ENCODE assay signal across 7 cellular contexts in the genomic region with DNA sequence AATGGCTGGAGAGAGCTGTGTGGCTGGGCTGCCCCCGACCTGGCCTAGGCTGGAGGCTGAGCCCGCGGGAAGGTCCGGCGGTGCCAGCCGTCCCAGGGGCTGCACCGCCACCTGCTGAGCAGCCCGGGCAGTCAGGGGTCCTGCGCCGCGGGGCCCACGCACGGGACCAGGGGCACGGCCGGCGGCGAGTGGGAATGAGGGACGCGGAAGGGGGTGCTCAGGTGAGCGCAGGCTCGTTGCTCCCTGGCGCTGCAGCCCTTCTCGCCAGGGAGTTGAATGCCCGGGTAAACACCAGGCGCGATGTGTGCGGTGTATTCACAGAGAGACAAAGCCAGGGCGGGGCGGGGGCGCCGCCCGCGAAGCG. TPM values are rescaled to one million over a fixed set of nuclear protein-coding genes. Genes with fewer than 3 reads are reported as not detected.
DNase-seq lines count a peak whose midpoint lies in the region; ATAC-seq, FAIRE-seq and TF ChIP-seq lines count a peak whose summit lies in the region.

No MANE protein-coding gene starts in this region.

- H3K4me1 ChIP-seq in GM23338 (ENCODE audit: insufficient read depth) = peaks cover 50% of the 10 kb centered on the region
- peaks cover 22% of the 10 kb centered on the region; the same call in 1 of the 2 replicates for H3K4me1 ChIP-seq in SJCRH30
- peaks cover 0 to 46% (median 45%) of the 10 kb centered on the region in 4 donors for H3K4me1 ChIP-seq in sigmoid colon

- 1 to 3% methylated on average over 34 of the region's 34 CpGs for WGBS in sigmoid colon, 2 donors

- peak in 1 of 2 experiments; percentile 43; a peak in 2 of 4 replicates for TF ChIP-seq CTCF in GM23338 (conservative IDR thresholded peaks at IDR 0.05; ENCODE audit: low read depth in 2 of 2)
- no peak for TF ChIP-seq CTCF in glutamatergic neuron (IDR thresholded peaks at IDR 0.05; ENCODE audit: partially characterized antibody, unreplicated experiment)
- TF ChIP-seq CTCF in sigmoid colon (IDR thresholded peaks at IDR 0.05) = peak in 2 of 4 experiments; percentile 29 to 37

- H3K4me3 Mint-ChIP-seq in GM23338 = peak overlapping the region; percentile 84
- H3K4me3 Mint-ChIP-seq in glutamatergic neuron (ENCODE audit: unreplicated experiment) = peak overlapping the region; percentile 86

- TF ChIP-seq POLR2A in GM12891 (IDR thresholded peaks at IDR 0.05; ENCODE audit: low read depth, low read length) (no peak), sigmoid colon (IDR thresholded peaks at IDR 0.05) (no peak)

- H3K9me3 Mint-ChIP-seq in GM23338 (no peaks in the 10 kb centered on the region), glutamatergic neuron (ENCODE audit: unreplicated experiment) (peaks cover 13% of the 10 kb centered on the region)

- H3K4me2 ChIP-seq in GM23338 = peak overlapping the region; percentile 91

- intact Hi-C loops in sigmoid colon (cut with DNase I) = loop anchor here (2.0 kb wide), 1 partner anchor 34 kb away; no protein-coding TSS in a partner anchor

- H3K27me3 Mint-ChIP-seq in GM23338 (ENCODE audit: insufficient read depth, low read depth, poor library complexity) (peaks cover 30% of the 10 kb centered on the region), glutamatergic neuron (ENCODE audit: unreplicated experiment) (peaks cover 21% of the 10 kb centered on the region)

- H3K27ac Mint-ChIP-seq in GM23338 (no peak overlapping the region), glutamatergic neuron (ENCODE audit: unreplicated experiment) (peak overlapping the region; percentile 8)

- H3K36me3 Mint-ChIP-seq in GM23338 (ENCODE audit: low read depth) (peaks cover 5% of the 10 kb centered on the region; the same call in 1 of the 3 replicates), glutamatergic neuron (ENCODE audit: unreplicated experiment) (no peaks in the 10 kb centered on the region)

- DNase-seq in GM12891 (ENCODE audit: insufficient read length, low spot score) (no peak), GM23338 (ENCODE audit: low spot score) (peak; percentile 51), SJCRH30 (no peak), glutamatergic neuron (no peak), sigmoid colon (no peak), NCI-H1436 (lab: John Stamatoyannopoulos, UW) (no peak), KG1 (lab: John Stamatoyannopoulos, UW) (no peak)

- H3K79me2 ChIP-seq in GM23338 (replicated peaks; ENCODE audit: insufficient read depth) = peaks cover 32% of the 10 kb centered on the region

- peaks cover 9% of the 10 kb centered on the region; the same call in 1 of the 2 replicates for H3F3A ChIP-seq in GM23338 (replicated peaks; ENCODE audit: low read depth)

- H3K4me3 ChIP-seq in GM23338 = peak overlapping the region; percentile 91
- peak overlapping the region; percentile 66 for H3K4me3 ChIP-seq in SJCRH30
- H3K4me3 ChIP-seq in sigmoid colon = peak overlapping the region; percentile 18 to 65 (median 58)

- no peaks in the 10 kb centered on the region for H3K9me3 ChIP-seq in SJCRH30 (replicated peaks)
- no peaks in the 10 kb centered on the region for H3K9me3 ChIP-seq in sigmoid colon

- ATAC-seq in GM23338 = peak; percentile 21

- H3K27me3 ChIP-seq in GM23338 (ENCODE audit: insufficient read depth) (peaks cover 21% of the 10 kb centered on the region), SJCRH30 (peaks cover 14% of the 10 kb centered on the region), sigmoid colon (peaks cover 0 to 7% (median 4%) of the 10 kb centered on the region in 3 donors)

- H3K9me2 ChIP-seq in GM23338 (ENCODE audit: insufficient read depth) = no peaks in the 10 kb centered on the region; the same call in 1 of the 2 replicates

- peak; percentile 40 for FAIRE-seq in GM12891 (lab: Jason Lieb, UNC)

- H4K20me1 ChIP-seq in GM23338 (replicated peaks; ENCODE audit: insufficient read depth) = 0 out of 2 replicates have a peak, but pooled peaks cover 7% of the 10 kb centered on the region

- TF ChIP-seq EP300 in sigmoid colon (IDR thresholded peaks at IDR 0.05) = no peak

- H3K36me3 ChIP-seq in GM23338 (ENCODE audit: insufficient read depth) = no peaks in the 10 kb centered on the region
- no peaks in the 10 kb centered on the region for H3K36me3 ChIP-seq in SJCRH30
- H3K36me3 ChIP-seq in sigmoid colon = no peaks in the 10 kb centered on the region

- peak overlapping the region; percentile 74; the same call in 1 of the 2 replicates for H2AFZ ChIP-seq in GM23338

- H3K27ac ChIP-seq in GM23338 (ENCODE audit: low read depth) (no peak overlapping the region), SJCRH30 (no peak overlapping the region), sigmoid colon (peak overlapping the region; percentile 60 to 90 (median 86))

- peaks cover 72% of the 10 kb centered on the region for H3K4me1 Mint-ChIP-seq in GM23338
- H3K4me1 Mint-ChIP-seq in glutamatergic neuron (ENCODE audit: low read depth, unreplicated experiment) = peaks cover 10% of the 10 kb centered on the region

TF ChIP-seq in GM12891, 5 proteins besides CTCF, POLR2A, EP300 and RAD21:
- TF ChIP-seq TAF1 (IDR thresholded peaks at IDR 0.05; ENCODE audit: low read depth, low read length) = no peak
- no peak for TF ChIP-seq PAX5 (IDR thresholded peaks at IDR 0.05; ENCODE audit: insufficient read depth, low read length, severe bottlenecking)
- no peak for TF ChIP-seq SPI1 (IDR thresholded peaks at IDR 0.05; ENCODE audit: low read depth, low read length)

TF ChIP-seq in GM23338, 12 proteins besides CTCF, POLR2A, EP300 and RAD21 (continues in another document):
- TF ChIP-seq EZH2phosphoT487 (IDR thresholded peaks at IDR 0.05; ENCODE audit: unreplicated experiment) (no peak), ZNF331 (CRISPR knock-in tag; IDR thresholded peaks at IDR 0.05; ENCODE audit: low read depth) (no peak)

RNA-seq across cellular contexts. Expression of a gene that starts 0.7 kb away (rescaled TPM):
- polyA plus RNA-seq in GM12891 (2012; ENCODE audit: low read depth, missing spikeins) = 0.19 TPM
- total RNA-seq in GM23338 (2014; rRNA removed; shearing (Covaris generic)) = 32.6 and 67.6 TPM in 2 replicates
- polyA plus RNA-seq in GM23338 (2016; fragmentation: Nextera tagmentation; extraction: Ambion mirVana) (2.3 and 2.8 TPM in 2 replicates), sigmoid colon (10 to 100 TPM in 1 of 3 donors, 1 to 10 TPM in 1, under 1 TPM in 1; 0.60 to 12.3 (median 1.2) TPM)
- total RNA-seq in SJCRH30 (2014; rRNA removed; shearing (Covaris generic)) = 9.3 and 11.3 TPM in 2 replicates
- total RNA-seq in glutamatergic neuron (ENCODE audit: unreplicated experiment) (41.2 TPM), sigmoid colon (10 to 100 TPM in 1 of 4 donors, 1 to 10 TPM in 3; 5.1 to 11.4 (median 8.0) TPM)

RNA-seq across cellular contexts. Expression of a gene that starts 37.0 kb away (rescaled TPM):
- polyA plus RNA-seq in GM12891 (2012; ENCODE audit: low read depth, missing spikeins) = not detected
- not detected in 2 replicates for total RNA-seq in GM23338 (2014; rRNA removed; shearing (Covaris generic))
- polyA plus RNA-seq in GM23338 (2016; fragmentation: Nextera tagmentation; extraction: Ambion mirVana) (not detected in 2 replicates), sigmoid colon (under 1 TPM in 1 of 3 donors, not detected in 2; 0.06 TPM)
- 0.14 TPM in 1 of 2 replicates, not detected in the other for total RNA-seq in SJCRH30 (2014; rRNA removed; shearing (Covaris generic))
- total RNA-seq in glutamatergic neuron (ENCODE audit: unreplicated experiment) (not detected), sigmoid colon (not detected)

RNA-seq across cellular contexts. Expression of a gene that starts 50.6 kb away (rescaled TPM):
- polyA plus RNA-seq in GM12891 (2012; ENCODE audit: low read depth, missing spikeins) = not detected
- 0.28 and 3.0 TPM in 2 replicates for total RNA-seq in GM23338 (2014; rRNA removed; shearing (Covaris generic))
- 0.68 and 1.3 TPM in 2 replicates for polyA plus RNA-seq in GM23338 (2016; fragmentation: Nextera tagmentation; extraction: Ambion mirVana)
- 1.4 and 2.9 TPM in 2 replicates for total RNA-seq in SJCRH30 (2014; rRNA removed; shearing (Covaris generic))
- total RNA-seq in glutamatergic neuron (ENCODE audit: unreplicated experiment) = not detected
- under 1 TPM in 1 of 4 donors, not detected in 3; 0.28 TPM for total RNA-seq in sigmoid colon
- polyA plus RNA-seq in sigmoid colon = under 1 TPM in 1 of 3 donors, not detected in 2; 0.07 TPM

Comparison
In these comparisons a context has a peak if more than half of its experiments do, and no peak if none do; other contexts are left out.
1. H3K27ac ChIP-seq: peak in sigmoid colon (4 of 4); none in GM23338 (single experiment) and SJCRH30 (single experiment).
2. Peak in every context shown above with its lines, with median percentiles within 50 percentile points of each other: H3K4me3 ChIP-seq.